ENCODE assay signal across 2 cellular contexts in the genomic region with DNA sequence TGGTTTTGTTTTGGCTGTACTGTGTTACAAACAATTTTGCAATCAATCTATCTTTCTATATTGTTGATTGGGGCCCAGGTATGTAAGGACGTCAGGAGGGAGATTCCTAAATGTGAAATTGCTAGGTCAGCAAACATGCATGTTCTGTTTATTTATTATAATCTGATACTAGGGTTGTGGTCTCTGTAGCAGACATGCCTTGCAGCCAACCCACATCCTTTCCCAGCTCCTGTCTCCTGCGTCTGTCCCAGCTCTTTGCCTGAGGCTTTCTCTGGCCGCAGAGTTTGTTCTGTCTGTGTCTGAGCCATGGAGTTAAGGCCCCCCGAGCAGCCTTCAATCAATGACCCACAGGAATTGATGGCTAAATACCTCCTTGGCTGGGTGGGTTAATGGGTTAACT.
TF ChIP-seq lines count a peak whose summit lies in the region.

No MANE protein-coding gene starts in this region.

TF ChIP-seq in IMR-90, 13 proteins besides CTCF, POLR2A, EP300 and RAD21:
- no peak for TF ChIP-seq RCOR1 (IDR thresholded peaks at IDR 0.05; ENCODE audit: insufficient replicate concordance, low read length)
- no peak for TF ChIP-seq MAZ (IDR thresholded peaks at IDR 0.05; ENCODE audit: borderline replicate concordance, low read depth, low read length)
- TF ChIP-seq SMC3 (IDR thresholded peaks at IDR 0.05; ENCODE audit: low read depth, low read length) = no peak
- no peak for TF ChIP-seq NFE2L2 (IDR thresholded peaks at IDR 0.05; ENCODE audit: low read depth, low read length)
- TF ChIP-seq MAFK (IDR thresholded peaks at IDR 0.05; ENCODE audit: low read depth, low read length) = peak; percentile 95
TF ChIP-seq in IMR-90: peak in this region for 1.

TF ChIP-seq in K562, 482 proteins besides CTCF, POLR2A, EP300 and RAD21:
- peak; percentile 68; the same call in 1 of the 2 replicates for TF ChIP-seq MAFK (IDR thresholded peaks at IDR 0.05; ENCODE audit: low read length)
- no peak for TF ChIP-seq E4F1 (CRISPR knock-in tag; IDR thresholded peaks at IDR 0.05; ENCODE audit: borderline replicate concordance)
- peak; percentile 61 for TF ChIP-seq MAFG (tag; conservative IDR thresholded peaks at IDR 0.05)
- TF ChIP-seq KHSRP (IDR thresholded peaks at IDR 0.05) = no peak
- TF ChIP-seq HDAC3 (IDR thresholded peaks at IDR 0.05; ENCODE audit: borderline replicate concordance, partially characterized antibody) = no peak
- peak; percentile 77 for TF ChIP-seq ZNF316 (IDR thresholded peaks at IDR 0.05)
- no peak for TF ChIP-seq ZNF384 (IDR thresholded peaks at IDR 0.05; ENCODE audit: low read depth, low read length)
- TF ChIP-seq, protein P1, sequence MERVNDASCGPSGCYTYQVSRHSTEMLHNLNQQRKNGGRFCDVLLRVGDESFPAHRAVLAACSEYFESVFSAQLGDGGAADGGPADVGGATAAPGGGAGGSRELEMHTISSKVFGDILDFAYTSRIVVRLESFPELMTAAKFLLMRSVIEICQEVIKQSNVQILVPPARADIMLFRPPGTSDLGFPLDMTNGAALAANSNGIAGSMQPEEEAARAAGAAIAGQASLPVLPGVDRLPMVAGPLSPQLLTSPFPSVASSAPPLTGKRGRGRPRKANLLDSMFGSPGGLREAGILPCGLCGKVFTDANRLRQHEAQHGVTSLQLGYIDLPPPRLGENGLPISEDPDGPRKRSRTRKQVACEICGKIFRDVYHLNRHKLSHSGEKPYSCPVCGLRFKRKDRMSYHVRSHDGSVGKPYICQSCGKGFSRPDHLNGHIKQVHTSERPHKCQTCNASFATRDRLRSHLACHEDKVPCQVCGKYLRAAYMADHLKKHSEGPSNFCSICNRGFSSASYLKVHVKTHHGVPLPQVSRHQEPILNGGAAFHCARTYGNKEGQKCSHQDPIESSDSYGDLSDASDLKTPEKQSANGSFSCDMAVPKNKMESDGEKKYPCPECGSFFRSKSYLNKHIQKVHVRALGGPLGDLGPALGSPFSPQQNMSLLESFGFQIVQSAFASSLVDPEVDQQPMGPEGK (CRISPR knock-in tag; IDR thresholded peaks at IDR 0.05; ENCODE audit: borderline replicate concordance) = no peak
- no peak for TF ChIP-seq TFAM (CRISPR knock-in tag; conservative IDR thresholded peaks at IDR 0.05)
- TF ChIP-seq SRSF1 (IDR thresholded peaks at IDR 0.05; ENCODE audit: low read depth, low read length) = no peak
- TF ChIP-seq SIRT6 (IDR thresholded peaks at IDR 0.05; ENCODE audit: low read depth, low read length) = no peak
- no peak for TF ChIP-seq POLR2H (tag; IDR thresholded peaks at IDR 0.05; ENCODE audit: low read depth)
- TF ChIP-seq BCL6 (CRISPR knock-in tag; IDR thresholded peaks at IDR 0.05) = no peak
- peak; percentile 66 for TF ChIP-seq MAFF (IDR thresholded peaks at IDR 0.05; ENCODE audit: low read length)
- TF ChIP-seq C11orf30 (IDR thresholded peaks at IDR 0.05; ENCODE audit: low read depth) = peak; percentile 64; the same call in 1 of the 2 replicates
